ENCODE assay signal across 15 cellular contexts in the genomic region with DNA sequence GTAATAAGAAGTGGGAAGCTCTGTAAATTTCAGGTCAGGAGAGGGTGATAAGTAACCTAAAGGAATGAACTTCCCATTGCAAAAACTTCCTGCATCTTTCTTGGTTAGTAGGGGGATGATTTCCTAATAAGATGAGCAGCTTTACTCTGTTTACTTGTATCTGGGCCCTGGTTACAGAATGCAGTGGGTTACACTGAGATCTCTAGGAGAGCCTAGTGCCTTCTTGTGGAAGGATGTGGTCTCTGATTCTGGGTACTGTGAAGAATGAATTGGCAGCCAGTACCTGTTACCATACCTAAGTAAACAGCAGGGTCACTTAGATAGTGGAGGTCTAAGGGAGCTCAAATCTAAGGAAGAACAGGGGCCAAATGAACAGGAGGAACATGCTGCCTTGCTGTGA.
DNase-seq lines count a peak whose midpoint lies in the region; ATAC-seq and TF ChIP-seq lines count a peak whose summit lies in the region.
"Had no signal": no experiment of that assay in that cellular context is flagged by ENCODE, and none has a peak within 500 bp of the region (broad histone marks: within the 10 kb centered on the region; RNA-seq: fewer than 3 reads in every experiment).

No MANE protein-coding gene starts in this region.

- CTCF ChIA-PET in activated CD8-positive, alpha-beta memory T cell treated with anti-CD3 and anti-CD28 coated beads, Interleukin-2, amount 10 ng/mL, durations not matched to agents 7 days and 5 days (lab: Charles Lee): interaction anchor here (0.7 to 1.3 kb wide), 6 partner anchors 9 to 165 kb away, joined by 3 to 6 read pairs (median 4); no protein-coding TSS in a partner anchor
- CTCF ChIA-PET in HEK293T (lab: Yijun Ruan, JAX): interaction anchor here (0.8 to 1.2 kb wide), 3 partner anchors 11 to 65 kb away, joined by 3 to 5 read pairs (median 3); no protein-coding TSS in a partner anchor

- DNase-seq in activated CD8-positive, alpha-beta memory T cell treated with anti-CD3 and anti-CD28 coated beads, Interleukin-2, amount 10 ng/mL, durations not matched to agents 7 days and 5 days: peak; percentile 75
- DNase-seq in activated CD8-positive, alpha-beta memory T cell treated with anti-CD3 and anti-CD28 coated beads for 24 hours: no peak
- DNase-seq in NCI-H82 (lab: John Stamatoyannopoulos, UW) (peak; percentile 70), renal cortical epithelial cell (ENCODE audit: low read depth) (peak; percentile 49), esophagus muscularis mucosa (ENCODE audit: extremely low spot score) (no peak), HEK293T (ENCODE audit: extremely low spot score) (no peak)
- peak; percentile 21 to 40 (median 29) for DNase-seq in effector memory CD8-positive, alpha-beta T cell
- no peak for DNase-seq in effector CD4-positive, alpha-beta T cell
- DNase-seq: colonic mucosa; left colon; NCI-H1930; occipital lobe; stimulated activated CD4-positive, alpha-beta T cell treated with anti-CD3 and anti-CD28 coated beads, Interleukin-4, amount 100 ng/mL, for 1 hour; T-helper 9 cell had no signal

- H3K27me3 ChIP-seq in esophagus muscularis mucosa: no peaks in the 10 kb centered on the region
- H3K27me3 ChIP-seq: colonic mucosa, suprapubic skin had no signal

- no peak overlapping the region for H3K4me3 ChIP-seq in esophagus muscularis mucosa
- H3K4me3 ChIP-seq: colonic mucosa, suprapubic skin had no signal

- intact Hi-C loops in esophagus muscularis mucosa (cut with DNase I): no loop called here

- peak overlapping the region; percentile 86 for H3K27ac Mint-ChIP-seq in activated CD8-positive, alpha-beta memory T cell treated with anti-CD3 and anti-CD28 coated beads, Interleukin-2, amount 10 ng/mL, durations not matched to agents 7 days and 5 days
- H3K27ac Mint-ChIP-seq in effector memory CD8-positive, alpha-beta T cell: peak overlapping the region; percentile 89 to 95

- H3K9me3 Mint-ChIP-seq in activated CD8-positive, alpha-beta memory T cell treated with anti-CD3 and anti-CD28 coated beads, Interleukin-2, amount 10 ng/mL, durations not matched to agents 7 days and 5 days (ENCODE audit: low read depth): no peaks in the 10 kb centered on the region
- H3K9me3 Mint-ChIP-seq in effector memory CD8-positive, alpha-beta T cell: no peaks in the 10 kb centered on the region

- no peak for TF ChIP-seq CTCF in esophagus muscularis mucosa (IDR thresholded peaks at IDR 0.05)

- POLR2A ChIA-PET in HEK293T (lab: Yijun Ruan, JAX): interaction anchor here (1.0 to 1.3 kb wide), 2 partner anchors 8 to 390 kb away, joined by 3 to 4 read pairs; a partner anchor contains a TSS

- H3K4me1 Mint-ChIP-seq in activated CD8-positive, alpha-beta memory T cell treated with anti-CD3 and anti-CD28 coated beads, Interleukin-2, amount 10 ng/mL, durations not matched to agents 7 days and 5 days: peaks cover 68% of the 10 kb centered on the region
- peaks cover 49 to 53% of the 10 kb centered on the region in 2 donors for H3K4me1 Mint-ChIP-seq in effector memory CD8-positive, alpha-beta T cell (ENCODE audit: low read depth in 2 of 2)

- no peak for TF ChIP-seq POLR2A in esophagus muscularis mucosa (IDR thresholded peaks at IDR 0.05; ENCODE audit: low read depth)

- H3K27me3 Mint-ChIP-seq in activated CD8-positive, alpha-beta memory T cell treated with anti-CD3 and anti-CD28 coated beads, Interleukin-2, amount 10 ng/mL, durations not matched to agents 7 days and 5 days: no peaks in the 10 kb centered on the region
- no peaks in the 10 kb centered on the region for H3K27me3 Mint-ChIP-seq in effector memory CD8-positive, alpha-beta T cell

- no peaks in the 10 kb centered on the region for H3K9me3 ChIP-seq in esophagus muscularis mucosa
- H3K9me3 ChIP-seq: colonic mucosa, suprapubic skin had no signal

- peaks cover 0 to 24% (median 2%) of the 10 kb centered on the region in 4 donors for H3K36me3 ChIP-seq in esophagus muscularis mucosa
- H3K36me3 ChIP-seq: colonic mucosa had no signal

- no peak overlapping the region for H3K4me3 Mint-ChIP-seq in activated CD8-positive, alpha-beta memory T cell treated with anti-CD3 and anti-CD28 coated beads, Interleukin-2, amount 10 ng/mL, durations not matched to agents 7 days and 5 days
- peak overlapping the region; percentile 64 to 79 for H3K4me3 Mint-ChIP-seq in effector memory CD8-positive, alpha-beta T cell

- TF ChIP-seq EP300 in esophagus muscularis mucosa (IDR thresholded peaks at IDR 0.05): no peak

- no peak overlapping the region for H3K27ac ChIP-seq in esophagus muscularis mucosa (replicated peaks in 1 of 4)
- H3K27ac ChIP-seq: colonic mucosa, suprapubic skin had no signal

- H3K36me3 Mint-ChIP-seq in activated CD8-positive, alpha-beta memory T cell treated with anti-CD3 and anti-CD28 coated beads, Interleukin-2, amount 10 ng/mL, durations not matched to agents 7 days and 5 days: peaks cover 6% of the 10 kb centered on the region
- H3K36me3 Mint-ChIP-seq in effector memory CD8-positive, alpha-beta T cell (ENCODE audit: insufficient read depth): peaks cover 2% of the 10 kb centered on the region

- peaks cover 32 to 62% (median 59%) of the 10 kb centered on the region in 4 donors for H3K4me1 ChIP-seq in esophagus muscularis mucosa

- ATAC-seq in activated CD8-positive, alpha-beta memory T cell treated with anti-CD3 and anti-CD28 coated beads, Interleukin-2, amount 10 ng/mL, durations not matched to agents 7 days and 5 days: peak; percentile 77
- peak; percentile 83 for ATAC-seq in effector memory CD8-positive, alpha-beta T cell (replicated peaks)
- ATAC-seq: left colon had no signal

TF ChIP-seq in HEK293T, 16 proteins besides CTCF, POLR2A, EP300 and RAD21:
- no peak for TF ChIP-seq SUZ12 (IDR thresholded peaks at IDR 0.05)
- no peak for TF ChIP-seq LEF1 (IDR thresholded peaks at IDR 0.05; ENCODE audit: borderline replicate concordance)
- TF ChIP-seq ZNF384 (IDR thresholded peaks at IDR 0.05): no peak
- no peak for TF ChIP-seq L3MBTL2 (conservative IDR thresholded peaks at IDR 0.05)
- no peak for TF ChIP-seq HDGF (IDR thresholded peaks at IDR 0.05; ENCODE audit: borderline replicate concordance)
- no peak for TF ChIP-seq FOXM1 (IDR thresholded peaks at IDR 0.05; ENCODE audit: borderline replicate concordance)
- TF ChIP-seq, protein P1, sequence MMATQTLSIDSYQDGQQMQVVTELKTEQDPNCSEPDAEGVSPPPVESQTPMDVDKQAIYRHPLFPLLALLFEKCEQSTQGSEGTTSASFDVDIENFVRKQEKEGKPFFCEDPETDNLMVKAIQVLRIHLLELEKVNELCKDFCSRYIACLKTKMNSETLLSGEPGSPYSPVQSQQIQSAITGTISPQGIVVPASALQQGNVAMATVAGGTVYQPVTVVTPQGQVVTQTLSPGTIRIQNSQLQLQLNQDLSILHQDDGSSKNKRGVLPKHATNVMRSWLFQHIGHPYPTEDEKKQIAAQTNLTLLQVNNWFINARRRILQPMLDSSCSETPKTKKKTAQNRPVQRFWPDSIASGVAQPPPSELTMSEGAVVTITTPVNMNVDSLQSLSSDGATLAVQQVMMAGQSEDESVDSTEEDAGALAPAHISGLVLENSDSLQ (IDR thresholded peaks at IDR 0.05): no peak
- TF ChIP-seq TARDBP (IDR thresholded peaks at IDR 0.05): no peak

Comparison
In these comparisons a context has a peak if more than half of its experiments do, and no peak if none do; other contexts are left out.
1. DNase-seq: peak in activated CD8-positive, alpha-beta memory T cell treated with anti-CD3 and anti-CD28 coated beads, Interleukin-2, amount 10 ng/mL, durations not matched to agents 7 days and 5 days (single experiment), NCI-H82 (single experiment), effector memory CD8-positive, alpha-beta T cell (3 of 3) and renal cortical epithelial cell (single experiment); none in activated CD8-positive, alpha-beta memory T cell treated with anti-CD3 and anti-CD28 coated beads for 24 hours (single experiment), esophagus muscularis mucosa (single experiment), effector CD4-positive, alpha-beta T cell (single experiment) and HEK293T (single experiment).